ENCODE assay signal across 2 cellular contexts in genomic region chr12:110543252-110543959, GRCh38.
TF ChIP-seq lines count a peak whose summit lies in the region.

No MANE protein-coding gene starts in this region.

TF ChIP-seq in GM12878, 131 proteins besides CTCF, POLR2A, EP300 and RAD21 (continues in another document):
- TF ChIP-seq HDGF (IDR thresholded peaks at IDR 0.05) (peak; percentile 76), KAT2A (conservative IDR thresholded peaks at IDR 0.05; ENCODE audit: control insufficient read depth, low read depth, low read length) (no peak), EGR1 (IDR thresholded peaks at IDR 0.05; ENCODE audit: borderline replicate concordance in 1 of 2, low read depth in 2 of 2, low read length in 2 of 2) (no peak), BMI1 (IDR thresholded peaks at IDR 0.05; ENCODE audit: borderline replicate concordance) (no peak), PAX8 (IDR thresholded peaks at IDR 0.05) (no peak), ZNF384 (IDR thresholded peaks at IDR 0.05; ENCODE audit: borderline replicate concordance, low read depth, low read length) (no peak), YBX1 (IDR thresholded peaks at IDR 0.05) (no peak), MEF2B (IDR thresholded peaks at IDR 0.05; ENCODE audit: partially characterized antibody, poor library complexity, severe bottlenecking) (peak; percentile 50), EED (IDR thresholded peaks at IDR 0.05; ENCODE audit: low read depth) (no peak), BCL11A (IDR thresholded peaks at IDR 0.05; ENCODE audit: low read depth, low read length) (no peak), WRNIP1 (IDR thresholded peaks at IDR 0.05; ENCODE audit: borderline replicate concordance, low read depth, low read length) (no peak), SP1 (IDR thresholded peaks at IDR 0.05; ENCODE audit: low read depth, low read length) (no peak), SMC3 (IDR thresholded peaks at IDR 0.05; ENCODE audit: borderline replicate concordance, low read length) (no peak), SREBF1 (IDR thresholded peaks at IDR 0.05; ENCODE audit: low read length) (no peak), NR2C1 (IDR thresholded peaks at IDR 0.05) (no peak), NRF1 (conservative IDR thresholded peaks at IDR 0.05; ENCODE audit: low read depth, low read length) (no peak), SUPT20H (IDR thresholded peaks at IDR 0.05; ENCODE audit: borderline replicate concordance, control insufficient read depth, low read depth, low read length) (no peak), NR2C2 (IDR thresholded peaks at IDR 0.05; ENCODE audit: borderline replicate concordance, control insufficient read depth, insufficient read length, low read depth) (no peak), IRF4 (IDR thresholded peaks at IDR 0.05; ENCODE audit: low read depth, low read length) (0 out of 2 replicates have a peak, but pooled peaks have one; percentile 21), IKZF1 (conservative IDR thresholded peaks at IDR 0.05) (peak; percentile 55), TCF7 (IDR thresholded peaks at IDR 0.05; ENCODE audit: borderline replicate concordance) (no peak), IKZF2 (IDR thresholded peaks at IDR 0.05) (peak; percentile 52 to 59; a peak in 2 of 4 replicates)
- TF ChIP-seq, protein P1, sequence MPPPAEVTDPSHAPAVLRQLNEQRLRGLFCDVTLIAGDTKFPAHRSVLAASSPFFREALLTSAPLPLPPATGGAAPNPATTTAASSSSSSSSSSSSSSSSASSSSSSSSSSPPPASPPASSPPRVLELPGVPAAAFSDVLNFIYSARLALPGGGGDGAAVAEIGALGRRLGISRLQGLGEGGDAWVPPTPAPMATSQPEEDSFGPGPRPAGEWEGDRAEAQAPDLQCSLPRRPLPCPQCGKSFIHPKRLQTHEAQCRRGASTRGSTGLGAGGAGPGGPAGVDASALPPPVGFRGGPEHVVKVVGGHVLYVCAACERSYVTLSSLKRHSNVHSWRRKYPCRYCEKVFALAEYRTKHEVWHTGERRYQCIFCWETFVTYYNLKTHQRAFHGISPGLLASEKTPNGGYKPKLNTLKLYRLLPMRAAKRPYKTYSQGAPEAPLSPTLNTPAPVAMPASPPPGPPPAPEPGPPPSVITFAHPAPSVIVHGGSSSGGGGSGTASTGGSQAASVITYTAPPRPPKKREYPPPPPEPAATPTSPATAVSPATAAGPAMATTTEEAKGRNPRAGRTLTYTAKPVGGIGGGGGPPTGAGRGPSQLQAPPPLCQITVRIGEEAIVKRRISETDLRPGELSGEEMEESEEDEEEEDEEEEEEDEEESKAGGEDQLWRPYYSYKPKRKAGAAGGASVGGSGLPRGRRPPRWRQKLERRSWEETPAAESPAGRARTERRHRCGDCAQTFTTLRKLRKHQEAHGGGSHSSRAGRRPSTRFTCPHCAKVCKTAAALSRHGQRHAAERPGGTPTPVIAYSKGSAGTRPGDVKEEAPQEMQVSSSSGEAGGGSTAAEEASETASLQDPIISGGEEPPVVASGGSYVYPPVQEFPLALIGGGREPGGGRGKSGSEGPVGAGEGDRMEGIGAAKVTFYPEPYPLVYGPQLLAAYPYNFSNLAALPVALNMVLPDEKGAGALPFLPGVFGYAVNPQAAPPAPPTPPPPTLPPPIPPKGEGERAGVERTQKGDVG (CRISPR knock-in tag; IDR thresholded peaks at IDR 0.05): no peak
- TF ChIP-seq, protein P2, sequence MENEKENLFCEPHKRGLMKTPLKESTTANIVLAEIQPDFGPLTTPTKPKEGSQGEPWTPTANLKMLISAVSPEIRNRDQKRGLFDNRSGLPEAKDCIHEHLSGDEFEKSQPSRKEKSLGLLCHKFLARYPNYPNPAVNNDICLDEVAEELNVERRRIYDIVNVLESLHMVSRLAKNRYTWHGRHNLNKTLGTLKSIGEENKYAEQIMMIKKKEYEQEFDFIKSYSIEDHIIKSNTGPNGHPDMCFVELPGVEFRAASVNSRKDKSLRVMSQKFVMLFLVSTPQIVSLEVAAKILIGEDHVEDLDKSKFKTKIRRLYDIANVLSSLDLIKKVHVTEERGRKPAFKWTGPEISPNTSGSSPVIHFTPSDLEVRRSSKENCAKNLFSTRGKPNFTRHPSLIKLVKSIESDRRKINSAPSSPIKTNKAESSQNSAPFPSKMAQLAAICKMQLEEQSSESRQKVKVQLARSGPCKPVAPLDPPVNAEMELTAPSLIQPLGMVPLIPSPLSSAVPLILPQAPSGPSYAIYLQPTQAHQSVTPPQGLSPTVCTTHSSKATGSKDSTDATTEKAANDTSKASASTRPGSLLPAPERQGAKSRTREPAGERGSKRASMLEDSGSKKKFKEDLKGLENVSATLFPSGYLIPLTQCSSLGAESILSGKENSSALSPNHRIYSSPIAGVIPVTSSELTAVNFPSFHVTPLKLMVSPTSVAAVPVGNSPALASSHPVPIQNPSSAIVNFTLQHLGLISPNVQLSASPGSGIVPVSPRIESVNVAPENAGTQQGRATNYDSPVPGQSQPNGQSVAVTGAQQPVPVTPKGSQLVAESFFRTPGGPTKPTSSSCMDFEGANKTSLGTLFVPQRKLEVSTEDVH (IDR thresholded peaks at IDR 0.05; ENCODE audit: low read depth, partially characterized antibody): no peak
- TF ChIP-seq, protein P3, sequence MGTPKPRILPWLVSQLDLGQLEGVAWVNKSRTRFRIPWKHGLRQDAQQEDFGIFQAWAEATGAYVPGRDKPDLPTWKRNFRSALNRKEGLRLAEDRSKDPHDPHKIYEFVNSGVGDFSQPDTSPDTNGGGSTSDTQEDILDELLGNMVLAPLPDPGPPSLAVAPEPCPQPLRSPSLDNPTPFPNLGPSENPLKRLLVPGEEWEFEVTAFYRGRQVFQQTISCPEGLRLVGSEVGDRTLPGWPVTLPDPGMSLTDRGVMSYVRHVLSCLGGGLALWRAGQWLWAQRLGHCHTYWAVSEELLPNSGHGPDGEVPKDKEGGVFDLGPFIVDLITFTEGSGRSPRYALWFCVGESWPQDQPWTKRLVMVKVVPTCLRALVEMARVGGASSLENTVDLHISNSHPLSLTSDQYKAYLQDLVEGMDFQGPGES (IDR thresholded peaks at IDR 0.05): no peak
- TF ChIP-seq, protein P4, sequence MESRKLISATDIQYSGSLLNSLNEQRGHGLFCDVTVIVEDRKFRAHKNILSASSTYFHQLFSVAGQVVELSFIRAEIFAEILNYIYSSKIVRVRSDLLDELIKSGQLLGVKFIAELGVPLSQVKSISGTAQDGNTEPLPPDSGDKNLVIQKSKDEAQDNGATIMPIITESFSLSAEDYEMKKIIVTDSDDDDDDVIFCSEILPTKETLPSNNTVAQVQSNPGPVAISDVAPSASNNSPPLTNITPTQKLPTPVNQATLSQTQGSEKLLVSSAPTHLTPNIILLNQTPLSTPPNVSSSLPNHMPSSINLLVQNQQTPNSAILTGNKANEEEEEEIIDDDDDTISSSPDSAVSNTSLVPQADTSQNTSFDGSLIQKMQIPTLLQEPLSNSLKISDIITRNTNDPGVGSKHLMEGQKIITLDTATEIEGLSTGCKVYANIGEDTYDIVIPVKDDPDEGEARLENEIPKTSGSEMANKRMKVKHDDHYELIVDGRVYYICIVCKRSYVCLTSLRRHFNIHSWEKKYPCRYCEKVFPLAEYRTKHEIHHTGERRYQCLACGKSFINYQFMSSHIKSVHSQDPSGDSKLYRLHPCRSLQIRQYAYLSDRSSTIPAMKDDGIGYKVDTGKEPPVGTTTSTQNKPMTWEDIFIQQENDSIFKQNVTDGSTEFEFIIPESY (IDR thresholded peaks at IDR 0.05): no peak

TF ChIP-seq in GM12891, 5 proteins besides CTCF, POLR2A, EP300 and RAD21:
- TF ChIP-seq POLR2AphosphoS5 (IDR thresholded peaks at IDR 0.05; ENCODE audit: low read depth, low read length) (no peak), SPI1 (IDR thresholded peaks at IDR 0.05; ENCODE audit: low read depth, low read length) (no peak), TAF1 (IDR thresholded peaks at IDR 0.05; ENCODE audit: low read depth, low read length) (no peak), PAX5 (IDR thresholded peaks at IDR 0.05; ENCODE audit: insufficient read depth, low read length, severe bottlenecking) (no peak), POU2F2 (IDR thresholded peaks at IDR 0.05; ENCODE audit: low read depth, low read length) (no peak)
